In genomic region chr16:70453117-70453890, GRCh38 we compare ENCODE assay signal across 8 cellular contexts. TPM values are rescaled to one million over a fixed set of nuclear protein-coding genes. Genes with fewer than 3 reads are reported as not detected.
DNase-seq lines count a peak whose midpoint lies in the region; ATAC-seq, FAIRE-seq and TF ChIP-seq lines count a peak whose summit lies in the region.

No MANE protein-coding gene starts in this region.

- no peak for TF ChIP-seq CTCF in bronchial epithelial cell (IDR thresholded peaks at IDR 0.05; ENCODE audit: insufficient read depth, low read length, severe bottlenecking)

- intact Hi-C loops in Right ventricle myocardium superior (cut with DNase I) (no loop called here), left cardiac atrium (cut with DNase I) (no loop called here)

- H3K9me3 ChIP-seq in mesodermal cell (ENCODE audit: control insufficient read depth, low read length), result no peaks in the 10 kb centered on the region

- FAIRE-seq in bronchial epithelial cell (lab: Jason Lieb, UNC), result no peak

- H3K4me1 ChIP-seq in mesodermal cell (ENCODE audit: control insufficient read depth, insufficient read depth, low read length, poor library complexity, severe bottlenecking), result no peaks in the 10 kb centered on the region

- H3K27ac ChIP-seq in mesodermal cell (ENCODE audit: low read depth, low read length, severe bottlenecking), result peak overlapping the region; percentile 99

- 93 to 94% methylated on average over 10 to 11 of the region's 11 CpGs for WGBS in mesodermal cell (ENCODE audit: insufficient coverage in 2 of 2), 2 experiments

- DNase-seq in Right ventricle myocardium superior, result peak; percentile 21
- no peak for DNase-seq in left cardiac atrium
- no peak for DNase-seq in bronchial epithelial cell (ENCODE audit: low read depth)
- no peak for DNase-seq in NCI-H69 (lab: John Stamatoyannopoulos, UW)
- no peak for DNase-seq in NCI-H187 treated with DMSO at 0.1 percent for 48 hours (lab: John Stamatoyannopoulos, UW)
- DNase-seq in iPS-NIHi11 (ENCODE audit: low spot score), result no peak
- no peak for DNase-seq in NK-92 (lab: John Stamatoyannopoulos, UW; ENCODE audit: unreplicated experiment)

- H3K36me3 ChIP-seq in bronchial epithelial cell (ENCODE audit: control insufficient read depth, insufficient read depth, low read length) (no peaks in the 10 kb centered on the region), mesodermal cell (ENCODE audit: control insufficient read depth, insufficient read depth, low read length) (no peaks in the 10 kb centered on the region)

- H3K27me3 ChIP-seq in bronchial epithelial cell (ENCODE audit: control insufficient read depth, insufficient read depth, low read length), result no peaks in the 10 kb centered on the region

- H3K4me3 ChIP-seq in bronchial epithelial cell (ENCODE audit: low read depth, low read length) (peak overlapping the region; percentile 89), mesodermal cell (ENCODE audit: extremely low read depth, insufficient read depth, low read length, poor library complexity, severe bottlenecking) (peak overlapping the region; percentile 86)

- ATAC-seq in Right ventricle myocardium superior (ENCODE audit: poor library complexity) (no peak), left cardiac atrium (no peak)

RNA-seq across cellular contexts. Expression of gene FCSK, which starts 1.1 kb away (rescaled TPM):
- 8.0 TPM for total RNA-seq in Right ventricle myocardium superior
- total RNA-seq in left cardiac atrium, result 10 to 100 TPM in 1 of 2 donors, 1 to 10 TPM in 1; 9.5 to 11.4 TPM
- total RNA-seq in bronchial epithelial cell, result 13.2 and 16.1 TPM in 2 replicates
- polyA plus RNA-seq in mesodermal cell (2013, experiment 1 of 2), result 6.2 TPM
- polyA plus RNA-seq in mesodermal cell (2013, experiment 2 of 2), result 4.8 TPM

RNA-seq across cellular contexts. Expression of gene ST3GAL2, which starts 14.4 kb away (rescaled TPM):
- total RNA-seq in Right ventricle myocardium superior (19.6 TPM), left cardiac atrium (10 to 100 TPM; 21.1 to 23.5 TPM), bronchial epithelial cell (2.6 and 3.2 TPM in 2 replicates)
- 35.8 TPM for polyA plus RNA-seq in mesodermal cell (2013, experiment 1 of 2)
- 28.8 TPM for polyA plus RNA-seq in mesodermal cell (2013, experiment 2 of 2)
